20 cellular contexts compared by ENCODE assay signal in genomic region chr11:32033067-32033466, GRCh38. TPM values are rescaled to one million over a fixed set of nuclear protein-coding genes. Genes with fewer than 3 reads are reported as not detected.
A peak's percentile ranks its signal among the peaks of the same experiment; 100 is the strongest.
DNase-seq lines count a peak whose midpoint lies in the region; ATAC-seq and TF ChIP-seq lines count a peak whose summit lies in the region.
"Had no signal": no experiment of that assay in that cellular context is flagged by ENCODE, and none has a peak within 500 bp of the region (broad histone marks: within the 10 kb centered on the region; RNA-seq: fewer than 3 reads in every experiment).

No MANE protein-coding gene starts in this region.

- DNase-seq in SIG-M5 treated with dmso at 0.1 percent for 504 hours (lab: John Stamatoyannopoulos, UW; ENCODE audit: unreplicated experiment) = peak; percentile 16
- DNase-seq in SIG-M5 (lab: John Stamatoyannopoulos, UW) = no peak
- peak; percentile 15 for DNase-seq in OCI-M1 (lab: John Stamatoyannopoulos, UW)
- DNase-seq in osteoblast (ENCODE audit: insufficient read length, low spot score, missing footprints) = no peak
- DNase-seq in omental fat pad (ENCODE audit: low spot score) = no peak
- DNase-seq in iPS-NIHi7 (ENCODE audit: extremely low spot score) = no peak
- DNase-seq: 8988T; activated CD4-positive, alpha-beta T cell treated with anti-CD3 and anti-CD28 coated beads for 4 hours; DMS53; head of caudate nucleus; lower lobe of right lung; naive thymus-derived CD8-positive, alpha-beta T cell; NCI-H1436 treated with DMSO at 0.1 percent for 48 hours; SJCRH30; stimulated activated CD4-positive, alpha-beta T cell treated with anti-CD3 and anti-CD28 coated beads, Interleukin-12 subunit alpha, Interleukin-12 subunit beta, amount 100 ng/mL, for 4 hours had no signal

- H3K4me1 ChIP-seq in osteoblast (ENCODE audit: insufficient read depth, low read length) = peaks cover 46% of the 10 kb centered on the region
- H3K4me1 ChIP-seq: lower lobe of right lung, SJCRH30 had no signal

- no peaks in the 10 kb centered on the region for H4K20me1 ChIP-seq in osteoblast (ENCODE audit: insufficient read depth, low read length)

- peak; percentile 31 for ATAC-seq in HG02870 (IDR thresholded peaks at IDR 0.05; ENCODE audit: unreplicated experiment)
- no peak for ATAC-seq in omental fat pad (ENCODE audit: low FRiP score)
- no peak for ATAC-seq in GM19035 (IDR thresholded peaks at IDR 0.05; ENCODE audit: unreplicated experiment)
- ATAC-seq: esophagus mucosa; lower lobe of right lung; naive thymus-derived CD8-positive, alpha-beta T cell had no signal

- no peak overlapping the region for H3K4me3 ChIP-seq in osteoblast (ENCODE audit: insufficient read depth, low read length)
- H3K4me3 ChIP-seq: lower lobe of right lung, SJCRH30 had no signal

- H3K79me2 ChIP-seq in osteoblast (ENCODE audit: insufficient read depth, low read length) = no peaks in the 10 kb centered on the region

- TF ChIP-seq CTCF in osteoblast (IDR thresholded peaks at IDR 0.05; ENCODE audit: extremely low read depth, low read depth, low read length) (no peak), omental fat pad (IDR thresholded peaks at IDR 0.05) (no peak)

- H3K9me3 ChIP-seq in osteoblast (ENCODE audit: low read depth, low read length) = no peaks in the 10 kb centered on the region
- H3K9me3 ChIP-seq: lower lobe of right lung, SJCRH30 had no signal

- H3K4me2 ChIP-seq in osteoblast (ENCODE audit: insufficient read depth, low read length) = peak overlapping the region; percentile 15
- H3K4me2 ChIP-seq: KMS-11 had no signal

- H3K27me3 ChIP-seq in osteoblast (ENCODE audit: insufficient read depth, low read length) = no peaks in the 10 kb centered on the region
- H3K27me3 ChIP-seq: SJCRH30 had no signal

- peak overlapping the region; percentile 37 for H2AFZ ChIP-seq in osteoblast (ENCODE audit: low read length)

- no peaks in the 10 kb centered on the region for H3K36me3 ChIP-seq in osteoblast (ENCODE audit: insufficient read depth, low read length)
- H3K36me3 ChIP-seq: lower lobe of right lung, SJCRH30 had no signal

- H3K27ac ChIP-seq in osteoblast (ENCODE audit: low read depth, low read length) = peak overlapping the region; percentile 99
- H3K27ac ChIP-seq: C4-2B, KMS-11, lower lobe of right lung, SJCRH30 had no signal

RNA-seq across cellular contexts. Expression of gene RCN1, which starts 57.8 kb away (rescaled TPM):
- total RNA-seq in osteoblast (343 and 405 TPM in 2 replicates), omental fat pad (100 to 1,000 TPM in 1 of 4 donors, 10 to 100 TPM in 3; 75.3 to 117 (median 90.5) TPM)

Comparison
In these comparisons a context has a peak if more than half of its experiments do, and no peak if none do; other contexts are left out.
1. DNase-seq: peak in SIG-M5 treated with dmso at 0.1 percent for 504 hours (single experiment) and OCI-M1 (single experiment); none in SIG-M5 (single experiment), osteoblast (single experiment), omental fat pad (single experiment) and iPS-NIHi7 (single experiment).